ENCODE assay signal across 8 cellular contexts in genomic region chr12:76455582-76456345, GRCh38.
DNase-seq lines count a peak whose midpoint lies in the region; ATAC-seq and TF ChIP-seq lines count a peak whose summit lies in the region.

No MANE protein-coding gene starts in this region.

- 30 to 43% (median 38%) methylated on average over 2 of the region's 2 CpGs for WGBS in adrenal gland, 4 donors
- WGBS in hepatocyte (ENCODE audit: low lambda C conversion rate, missing lambda C conversion rate) = 45% methylated on average over 2 of the region's 2 CpGs

- no peak overlapping the region for H3K27ac ChIP-seq in adrenal gland
- no peak overlapping the region for H3K27ac ChIP-seq in hepatocyte

- H3K27me3 ChIP-seq in adrenal gland (no peaks in the 10 kb centered on the region), hepatocyte (no peaks in the 10 kb centered on the region)

- no peak overlapping the region for H3K4me2 ChIP-seq in hepatocyte

- no peaks in the 10 kb centered on the region for H3K9me2 ChIP-seq in hepatocyte (replicated peaks; ENCODE audit: insufficient read depth)

- peak; percentile 1 for DNase-seq in NK-92 treated with Interleukin-12 subunit alpha and Interleukin-12 subunit beta, amount 100 ng/mL, for 24 hours (lab: John Stamatoyannopoulos, UW)
- no peak for DNase-seq in NK-92 (lab: John Stamatoyannopoulos, UW; ENCODE audit: unreplicated experiment)
- peak; percentile 53 to 60 for DNase-seq in NCI-H526 (lab: John Stamatoyannopoulos, UW)
- DNase-seq in adrenal gland = peak in 6 of 7 donors; percentile 14 to 48 (median 28)
- DNase-seq in hepatocyte (ENCODE audit: low spot score) = peak; percentile 79
- peak; percentile 16 for DNase-seq in stimulated activated CD4-positive, alpha-beta T cell treated with anti-CD3 and anti-CD28 coated beads, Interleukin-2, amount 100 ng/mL, for 4 hours (ENCODE audit: low read depth)

- H3K36me3 ChIP-seq in adrenal gland (replicated peaks in 1 of 2) (no peaks in the 10 kb centered on the region), hepatocyte (replicated peaks; ENCODE audit: insufficient read depth, low read depth) (no peaks in the 10 kb centered on the region)

- no peak for TF ChIP-seq POLR2A in adrenal gland (IDR thresholded peaks at IDR 0.05)

- intact Hi-C loops in adrenal gland (cut with DNase I) = no loop called here

- H4K20me1 ChIP-seq in hepatocyte (ENCODE audit: insufficient read depth, poor library complexity, severe bottlenecking) = no peaks in the 10 kb centered on the region

- ATAC-seq in GM21381 (IDR thresholded peaks at IDR 0.05; ENCODE audit: unreplicated experiment) (peak; percentile 91), HG03521 (IDR thresholded peaks at IDR 0.05; ENCODE audit: unreplicated experiment) (peak; percentile 91)

- H3K4me3 ChIP-seq in adrenal gland (no peak overlapping the region), hepatocyte (no peak overlapping the region)

- no peaks in the 10 kb centered on the region for H3K79me2 ChIP-seq in hepatocyte

- peak; percentile 38 to 72 (median 59) for TF ChIP-seq CTCF in adrenal gland (IDR thresholded peaks at IDR 0.05)
- peak; percentile 70 for TF ChIP-seq CTCF in hepatocyte (IDR thresholded peaks at IDR 0.05; ENCODE audit: poor library complexity)

- H3K4me1 ChIP-seq in adrenal gland (replicated peaks in 1 of 2) (peaks cover 0 to 7% of the 10 kb centered on the region in 2 donors), hepatocyte (ENCODE audit: insufficient read depth) (no peaks in the 10 kb centered on the region)

- no peak overlapping the region for H2AFZ ChIP-seq in hepatocyte

- H3K9me3 ChIP-seq in adrenal gland (replicated peaks in 1 of 3) (no peaks in the 10 kb centered on the region), hepatocyte (ENCODE audit: low read depth) (no peaks in the 10 kb centered on the region)
